Comparison of ENCODE assay signal across 26 cellular contexts in the genomic region with DNA sequence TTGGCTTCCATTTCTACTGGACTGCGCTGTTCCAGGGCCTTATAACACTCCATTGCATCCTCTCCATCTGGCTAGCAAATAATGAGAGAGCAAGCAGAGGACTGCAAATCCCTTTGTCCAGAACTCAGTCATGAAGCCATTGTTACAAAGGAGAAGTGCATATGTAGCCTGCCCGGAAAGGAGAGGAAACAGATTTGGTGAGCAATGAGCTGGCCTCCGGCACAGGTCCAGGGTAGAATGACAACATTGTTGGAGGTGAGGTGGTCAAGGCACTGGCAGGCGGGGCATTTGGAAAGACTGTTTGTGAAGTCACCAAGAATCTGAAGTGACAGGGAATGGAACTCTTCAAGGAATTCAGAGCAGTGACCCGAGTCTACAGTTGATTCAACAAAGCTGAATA. TPM values are rescaled to one million over a fixed set of nuclear protein-coding genes. Genes with fewer than 3 reads are reported as not detected.
DNase-seq lines count a peak whose midpoint lies in the region; ATAC-seq and TF ChIP-seq lines count a peak whose summit lies in the region.
"Had no signal": no experiment of that assay in that cellular context is flagged by ENCODE, and none has a peak within 500 bp of the region (broad histone marks: within the 10 kb centered on the region; RNA-seq: fewer than 3 reads in every experiment).

No MANE protein-coding gene starts in this region.

- BruUV-seq in mammary epithelial cell (replicated peaks; lab: Mats Ljungman, UMichigan) = no TSS peak

- no peak overlapping the region for H3K9ac ChIP-seq in mammary epithelial cell (ENCODE audit: insufficient read depth, low read length)
- H3K9ac ChIP-seq: SK-N-SH had no signal

- in situ Hi-C loops in mammary epithelial cell (cut with MboI; ENCODE audit: low sequenced_read_pairs in 2 of 2) = no loop called here

- H3K36me3 ChIP-seq in mammary epithelial cell (ENCODE audit: insufficient read depth, low read length) = no peaks in the 10 kb centered on the region
- H3K36me3 ChIP-seq: adrenal gland had no signal

- H3K79me2 ChIP-seq in mammary epithelial cell (ENCODE audit: insufficient read depth, low read length) = no peaks in the 10 kb centered on the region

- no peak for TF ChIP-seq CTCF in mammary epithelial cell (conservative IDR thresholded peaks at IDR 0.05 in 1 of 2, IDR thresholded peaks at IDR 0.05 in 1 of 2; ENCODE audit: extremely low read depth in 1 of 2, insufficient read depth in 1 of 2, low read depth in 1 of 2, low read length in 2 of 2)

- DNase-seq in AG20443 (ENCODE audit: low spot score) (peak; percentile 56), NOMO-1 (lab: John Stamatoyannopoulos, UW; ENCODE audit: unreplicated experiment in 2 of 2) (peak; percentile 36 to 67), dermis microvascular lymphatic vessel endothelial cell (ENCODE audit: low read depth in 2 of 2) (peak; percentile 85 to 93), right cardiac atrium (peak in 2 of 3 donors; percentile 50 to 59), HK-2 (ENCODE audit: unreplicated experiment) (no peak), mammary epithelial cell (no peak), LoVo (ENCODE audit: low spot score) (no peak)
- DNase-seq: activated CD4-positive, CD25-positive, alpha-beta regulatory T cell; activated CD8-positive, alpha-beta T cell treated with anti-CD3 and anti-CD28 coated beads for 36 hours; activated naive CD4-positive, alpha-beta T cell; Caco-2; H7; mesenchymal stem cell; NCI-H146; NCI-H524; NK-92 treated with Interleukin-12 subunit alpha and Interleukin-12 subunit beta, amount 100 ng/mL, for 24 hours; occipital lobe; retina; SK-N-SH; stimulated activated CD4-positive, alpha-beta T cell treated with anti-CD3 and anti-CD28 coated beads, Interleukin-12 subunit alpha, Interleukin-12 subunit beta, amount 100 ng/mL, for 4 hours; stimulated activated CD4-positive, alpha-beta T cell treated with anti-CD3 and anti-CD28 coated beads, Interleukin-4, amount 100 ng/mL, for 4 hours; stimulated activated naive CD8-positive, alpha-beta T cell treated with anti-CD3 and anti-CD28 coated beads, Interleukin-15, amount 100 ng/mL, for 72 hours; T-helper 2 cell had no signal

- H3K4me2 ChIP-seq in mammary epithelial cell (ENCODE audit: insufficient read depth, low read depth, low read length) = no peak overlapping the region
- H3K4me2 ChIP-seq: SK-N-SH had no signal

- CTCF ChIA-PET in mammary epithelial cell (lab: Charles Lee; ENCODE audit: low non-redundant PET) = no interaction called here

- H4K20me1 ChIP-seq in mammary epithelial cell (ENCODE audit: insufficient read depth, low read length) = no peaks in the 10 kb centered on the region

- H3K27ac ChIP-seq in right cardiac atrium (ENCODE audit: low read length) (no peak overlapping the region), mammary epithelial cell (ENCODE audit: insufficient read depth, low read depth, low read length) (no peak overlapping the region)
- H3K27ac ChIP-seq: coronary artery had no signal

- dilution Hi-C loops in mammary epithelial cell (cut with HindIII; ENCODE audit: low sequenced_read_pairs) = loop anchor here (5.0 kb wide), 1 partner anchor 74 kb away; no protein-coding TSS in a partner anchor

- H2AFZ ChIP-seq in mammary epithelial cell (ENCODE audit: low read depth, low read length) = no peak overlapping the region

- H3K9me3 ChIP-seq in right cardiac atrium (ENCODE audit: control insufficient read depth, low read length) (no peaks in the 10 kb centered on the region), mammary epithelial cell (replicated peaks; ENCODE audit: insufficient read depth, low read length) (no peaks in the 10 kb centered on the region)
- H3K9me3 ChIP-seq: adrenal gland, Caco-2, SK-N-SH had no signal

- intact Hi-C loops in right cardiac atrium (cut with DNase I) = no loop called here
- intact Hi-C loops in mammary epithelial cell (cut with micrococcal nuclease) = no loop called here

- no peak overlapping the region for H3K4me3 ChIP-seq in right cardiac atrium (ENCODE audit: low read length)
- H3K4me3 ChIP-seq in mammary epithelial cell (replicated peaks in 1 of 3; ENCODE audit: insufficient read depth in 1 of 3, low read depth in 2 of 3, low read length in 3 of 3) = no peak overlapping the region
- H3K4me3 ChIP-seq: adrenal gland, coronary artery had no signal

- WGBS in right cardiac atrium = 72% methylated on average over 5 of the region's 5 CpGs
- WGBS in mammary epithelial cell (ENCODE audit: low coverage, missing lambda C conversion rate) = 89% methylated on average over 4 of the region's 5 CpGs

- peak; percentile 19 to 90 for ATAC-seq in right cardiac atrium
- no peak for ATAC-seq in GM19035 (IDR thresholded peaks at IDR 0.05; ENCODE audit: unreplicated experiment)
- ATAC-seq: activated CD8-positive, alpha-beta T cell treated with anti-CD3 and anti-CD28 coated beads for 36 hours; stimulated activated naive CD8-positive, alpha-beta T cell treated with anti-CD3 and anti-CD28 coated beads, Interleukin-15, amount 100 ng/mL, for 72 hours had no signal

- H3K4me1 ChIP-seq in right cardiac atrium (ENCODE audit: control insufficient read depth, insufficient read depth, low read length) = no peaks in the 10 kb centered on the region
- no peaks in the 10 kb centered on the region for H3K4me1 ChIP-seq in mammary epithelial cell (ENCODE audit: insufficient read depth, low read length)
- H3K4me1 ChIP-seq: adrenal gland, Caco-2 had no signal

- no peaks in the 10 kb centered on the region for H3K27me3 ChIP-seq in right cardiac atrium (ENCODE audit: control insufficient read depth, insufficient read depth)
- H3K27me3 ChIP-seq in mammary epithelial cell (ENCODE audit: insufficient read depth, low read length) = no peaks in the 10 kb centered on the region
- H3K27me3 ChIP-seq: adrenal gland had no signal

RNA-seq across cellular contexts. Expression of a gene that starts 25.0 kb away (rescaled TPM):
- total RNA-seq in dermis microvascular lymphatic vessel endothelial cell (80.7 and 97.2 TPM in 2 replicates), right cardiac atrium (10 to 100 TPM; 29.2 to 77.3 (median 49.3) TPM), mammary epithelial cell (100 to 1,000 TPM in 1 of 2 donors, 10 to 100 TPM in 1; 64.8 to 159 TPM)
- polyA plus RNA-seq in right cardiac atrium (54.5 TPM), mammary epithelial cell (245 TPM)
- polyA minus RNA-seq in mammary epithelial cell = 327 TPM

Comparison
In these comparisons a context has a peak if more than half of its experiments do, and no peak if none do; other contexts are left out.
1. DNase-seq: peak in AG20443 (single experiment), NOMO-1 (2 of 2), dermis microvascular lymphatic vessel endothelial cell (2 of 2) and right cardiac atrium (2 of 3); none in HK-2 (single experiment), mammary epithelial cell (single experiment) and LoVo (single experiment).